In genomic region chrX:154482786-154483185, GRCh38 we compare ENCODE assay signal across 16 cellular contexts. TPM values are rescaled to one million over a fixed set of nuclear protein-coding genes. Genes with fewer than 3 reads are reported as not detected.
DNase-seq lines count a peak whose midpoint lies in the region; ATAC-seq and TF ChIP-seq lines count a peak whose summit lies in the region.
"Had no signal": no experiment of that assay in that cellular context is flagged by ENCODE, and none has a peak within 500 bp of the region (broad histone marks: within the 10 kb centered on the region; RNA-seq: fewer than 3 reads in every experiment).

No MANE protein-coding gene starts in this region.

- TF ChIP-seq POLR2A in gastrocnemius medialis (IDR thresholded peaks at IDR 0.05), result no peak

- no peaks in the 10 kb centered on the region for H4K20me1 ChIP-seq in H9 (ENCODE audit: control insufficient read depth, insufficient read depth, insufficient read length)
- no peaks in the 10 kb centered on the region for H4K20me1 ChIP-seq in OCI-LY7 (ENCODE audit: insufficient read depth, low read length)

- no peak overlapping the region for H4K8ac ChIP-seq in H9 (replicated peaks; ENCODE audit: insufficient read length, low read depth, low read length)

- H2BK20ac ChIP-seq in H9 (ENCODE audit: low read depth, low read length, poor library complexity, severe bottlenecking), result no peak overlapping the region

- no peak overlapping the region for H3K9ac ChIP-seq in H9 (ENCODE audit: extremely low read depth, insufficient read length, low read length)

- H3K9me3 ChIP-seq in H9 (ENCODE audit: control insufficient read depth, low read depth, low read length) (peaks cover 35% of the 10 kb centered on the region), OCI-LY7 (ENCODE audit: low read length) (no peaks in the 10 kb centered on the region), gastrocnemius medialis (no peaks in the 10 kb centered on the region)
- H3K9me3 ChIP-seq: HAP-1 had no signal

- TF ChIP-seq CTCF in H9 (conservative IDR thresholded peaks at IDR 0.05) (no peak), OCI-LY7 (conservative IDR thresholded peaks at IDR 0.05; ENCODE audit: low read length) (no peak), gastrocnemius medialis (IDR thresholded peaks at IDR 0.05 in 4 of 5, conservative IDR thresholded peaks at IDR 0.05 in 1 of 5) (no peak)

- BruUV-seq in OCI-LY7 (replicated peaks; lab: Mats Ljungman, UMichigan), result no TSS peak

- H3K79me2 ChIP-seq in H9 (ENCODE audit: insufficient read depth, low read length) (no peaks in the 10 kb centered on the region), OCI-LY7 (ENCODE audit: insufficient read depth, low read depth, low read length) (peaks cover 16% of the 10 kb centered on the region)

- H3K27me3 ChIP-seq in H9 (ENCODE audit: insufficient read depth, low read length) (no peaks in the 10 kb centered on the region), gastrocnemius medialis (no peaks in the 10 kb centered on the region)

- H3K27ac ChIP-seq in H9 (ENCODE audit: insufficient read length, low read depth, low read length) (no peak overlapping the region), OCI-LY7 (ENCODE audit: low read depth, low read length, poor library complexity, severe bottlenecking) (peak overlapping the region; percentile 58), gastrocnemius medialis (peak overlapping the region in 3 of 4 donors; percentile 50 to 91 (median 57))
- H3K27ac ChIP-seq: PC-9 had no signal

- no peak overlapping the region for H3T11ph ChIP-seq in H9 (ENCODE audit: low read length)

- H3K27me3 Mint-ChIP-seq in H9 (ENCODE audit: low read depth), result peaks cover 10% of the 10 kb centered on the region

- WGBS in H9 (ENCODE audit: extremely low coverage, insufficient read length, low lambda C conversion rate), result no CpG with 5 or more reads among the region's 7 CpGs

- no peaks in the 10 kb centered on the region for H3K9me2 ChIP-seq in OCI-LY7 (ENCODE audit: insufficient read depth, low read length)

- POLR2A ChIA-PET in OCI-LY7 (lab: Charles Lee), result interaction anchor here (3.2 kb wide), 1 partner anchor 7 kb away, joined by 26 read pairs; the partner anchor contains the start of gene SLC10A3

- no peaks in the 10 kb centered on the region; the same call in 1 of the 2 replicates for H3K4me1 ChIP-seq in H9 (ENCODE audit: insufficient read depth, low read length)
- peaks cover 71% of the 10 kb centered on the region for H3K4me1 ChIP-seq in OCI-LY7 (ENCODE audit: insufficient read depth, low read length, poor library complexity, severe bottlenecking)
- peaks cover 17 to 32% of the 10 kb centered on the region in 2 donors for H3K4me1 ChIP-seq in gastrocnemius medialis

- CTCF ChIA-PET in OCI-LY7 (lab: Charles Lee; ENCODE audit: unreplicated experiment), result no interaction called here

- H3K14ac ChIP-seq in H9 (ENCODE audit: insufficient read depth, low read length), result no peak overlapping the region

- H2BK120ac ChIP-seq in H9 (ENCODE audit: low read depth, low read length, poor library complexity, severe bottlenecking), result no peak overlapping the region

- H3K56ac ChIP-seq in H9 (ENCODE audit: insufficient read length, low read depth, low read length), result no peak overlapping the region

- no peak overlapping the region for H3K4me3 Mint-ChIP-seq in H9

- H2BK15ac ChIP-seq in H9 (ENCODE audit: low read depth, low read length), result no peak overlapping the region

- no peak overlapping the region for H4K91ac ChIP-seq in H9 (ENCODE audit: insufficient read length, low read depth, low read length)

- no peak overlapping the region for H3K23ac ChIP-seq in H9 (ENCODE audit: insufficient read length, low read depth, low read length)

- H3K4me3 ChIP-seq in OCI-LY7 (ENCODE audit: low read depth, low read length, poor library complexity, severe bottlenecking) (no peak overlapping the region), gastrocnemius medialis (no peak overlapping the region)
- H3K4me3 ChIP-seq: HAP-1, PC-9 had no signal

- peaks cover 67 to 79% of the 10 kb centered on the region in 2 experiments for H3K9me3 Mint-ChIP-seq in H9

- DNase-seq in H9 (peak; percentile 15), OCI-LY7 (ENCODE audit: low spot score) (no peak), myocyte (ENCODE audit: low read depth) (peak; percentile 49), gastrocnemius medialis (no peak)
- no peak for DNase-seq in activated CD4-positive, alpha-beta T cell treated with anti-CD3 and anti-CD28 coated beads, Interleukin-2, amount 50 U/mL, for 48 hours
- DNase-seq: COR-L47, KG1, NCI-H1417 treated with DMSO at 0.1 percent for 48 hours, NCI-H187 treated with DMSO at 0.1 percent for 48 hours, NCI-H2227 treated with DMSO at 0.1 percent for 48 hours, NCI-H510A treated with DMSO at 0.1 percent for 48 hours, NCI-H774, PC-9 had no signal

- no peak overlapping the region for H4K5ac ChIP-seq in H9 (ENCODE audit: insufficient read length, low read depth, low read length)

- peaks cover 4% of the 10 kb centered on the region for H3K23me2 ChIP-seq in H9 (ENCODE audit: insufficient read length, low read depth, low read length, poor library complexity, severe bottlenecking)

- no peak overlapping the region for H3K27ac Mint-ChIP-seq in H9

- H2BK12ac ChIP-seq in H9 (ENCODE audit: insufficient read length, low read depth, low read length), result no peak overlapping the region

- H3K4me2 ChIP-seq in H9 (ENCODE audit: insufficient read depth, insufficient read length, low read length) (no peak overlapping the region), OCI-LY7 (ENCODE audit: low read length) (peak overlapping the region; percentile 53)
- H3K4me2 ChIP-seq: PC-9 had no signal

- in situ Hi-C loops in gastrocnemius medialis (cut with MboI; ENCODE audit: low sequenced_read_pairs in 4 of 4), result no loop called here

- H3K18ac ChIP-seq in H9 (ENCODE audit: insufficient read length, low read depth, low read length), result no peak overlapping the region

- peaks cover 6 to 15% of the 10 kb centered on the region in 2 experiments for H3K4me1 Mint-ChIP-seq in H9

- no peak overlapping the region for H3K4ac ChIP-seq in H9 (ENCODE audit: low read depth, low read length)

- H2AFZ ChIP-seq in H9 (ENCODE audit: low read length) (no peak overlapping the region), OCI-LY7 (ENCODE audit: low read length) (no peak overlapping the region)
- H2AFZ ChIP-seq: PC-9 had no signal

- ATAC-seq in gastrocnemius medialis, result no peak
- ATAC-seq in GM19351 (IDR thresholded peaks at IDR 0.05; ENCODE audit: unreplicated experiment), result no peak
- ATAC-seq in HG03159 (IDR thresholded peaks at IDR 0.05; ENCODE audit: unreplicated experiment), result no peak

- no peak overlapping the region for H2AK5ac ChIP-seq in H9 (ENCODE audit: insufficient read length, low read length)

- H3K36me3 ChIP-seq in OCI-LY7 (ENCODE audit: insufficient read depth, low read length) (peaks cover 27% of the 10 kb centered on the region), gastrocnemius medialis (no peaks in the 10 kb centered on the region)

- no peak overlapping the region for H2BK5ac ChIP-seq in H9 (ENCODE audit: insufficient read length, low read length)

- H3K36me3 Mint-ChIP-seq in H9 (ENCODE audit: insufficient read depth in 1 of 3, low read depth in 3 of 3), result peaks cover 4 to 18% (median 13%) of the 10 kb centered on the region in 3 experiments

- H3K79me1 ChIP-seq in H9 (ENCODE audit: insufficient read depth, low read depth, low read length, poor library complexity, severe bottlenecking), result no peaks in the 10 kb centered on the region

- intact Hi-C loops in OCI-LY7 (cut with micrococcal nuclease; ENCODE audit: unreplicated experiment) (loop anchor here (5.0 kb wide), 1 partner anchor 70 kb away; the partner anchor contains the start of gene TAFAZZIN), gastrocnemius medialis (cut with DNase I; ENCODE audit: low total_unique reads) (no loop called here)

RNA-seq across cellular contexts. Expression of gene UBL4A, which starts 3.6 kb away (rescaled TPM):
- total RNA-seq in H9 (2021) (30.9 and 35.4 TPM in 2 replicates), OCI-LY7 (2022) (49.4 and 49.7 TPM in 2 replicates), myocyte (39.6 and 65.2 TPM in 2 replicates), gastrocnemius medialis (100 to 1,000 TPM in 1 of 4 donors, 10 to 100 TPM in 3; 54.6 to 116 (median 79.8) TPM)
- 76.0 and 89.9 TPM in 2 replicates for total RNA-seq in OCI-LY7 (2014; rRNA removed; shearing (Covaris generic))
- 39.5 TPM for polyA plus RNA-seq in myocyte (2012)

RNA-seq across cellular contexts. Expression of gene LAGE3, which starts 3.7 kb away (rescaled TPM):
- total RNA-seq in H9 (2021), result 32.1 and 32.5 TPM in 2 replicates
- total RNA-seq in OCI-LY7 (2014; rRNA removed; shearing (Covaris generic)), result 53.2 and 70.1 TPM in 2 replicates
- 31.3 and 40.6 TPM in 2 replicates for total RNA-seq in OCI-LY7 (2022)
- 72.2 and 87.8 TPM in 2 replicates for total RNA-seq in myocyte
- polyA plus RNA-seq in myocyte (2012), result 84.3 TPM
- 10 to 100 TPM; 26.0 to 72.5 (median 29.3) TPM for total RNA-seq in gastrocnemius medialis

RNA-seq across cellular contexts. Expression of gene SLC10A3, which starts 7.6 kb away (rescaled TPM):
- total RNA-seq in H9 (2021), result 8.8 and 9.4 TPM in 2 replicates
- 12.4 and 14.1 TPM in 2 replicates for total RNA-seq in OCI-LY7 (2014; rRNA removed; shearing (Covaris generic))
- total RNA-seq in OCI-LY7 (2022), result 12.7 and 15.6 TPM in 2 replicates
- total RNA-seq in myocyte, result 28.5 and 37.0 TPM in 2 replicates
- polyA plus RNA-seq in myocyte (2012), result 44.3 TPM
- 10 to 100 TPM; 11.8 to 33.3 (median 21.0) TPM for total RNA-seq in gastrocnemius medialis

RNA-seq across cellular contexts. Expression of gene PLXNA3, which starts 24.7 kb away (rescaled TPM):
- total RNA-seq in H9 (2021) (36.3 and 45.5 TPM in 2 replicates), OCI-LY7 (2022) (5.2 and 8.0 TPM in 2 replicates), myocyte (11.3 and 11.7 TPM in 2 replicates), gastrocnemius medialis (10 to 100 TPM in 1 of 4 donors, 1 to 10 TPM in 3; 1.2 to 10.7 (median 2.8) TPM)
- total RNA-seq in OCI-LY7 (2014; rRNA removed; shearing (Covaris generic)), result 0.28 and 5.6 TPM in 2 replicates
- polyA plus RNA-seq in myocyte (2012), result 112 TPM

RNA-seq across cellular contexts. Expression of gene FAM3A, which starts 33.2 kb away (rescaled TPM):
- total RNA-seq in H9 (2021) (21.0 and 22.8 TPM in 2 replicates), OCI-LY7 (2022) (21.9 and 24.6 TPM in 2 replicates), myocyte (57.1 and 64.9 TPM in 2 replicates), gastrocnemius medialis (10 to 100 TPM; 28.3 to 44.5 (median 37.8) TPM)
- total RNA-seq in OCI-LY7 (2014; rRNA removed; shearing (Covaris generic)), result 15.3 and 16.4 TPM in 2 replicates
- 62.2 TPM for polyA plus RNA-seq in myocyte (2012)

Comparison
In these comparisons a context has a peak if more than half of its experiments do, and no peak if none do; other contexts are left out.
1. DNase-seq: peak in H9 (single experiment) and myocyte (single experiment); none in OCI-LY7 (single experiment), gastrocnemius medialis (0 of 2) and activated CD4-positive, alpha-beta T cell treated with anti-CD3 and anti-CD28 coated beads, Interleukin-2, amount 50 U/mL, for 48 hours (0 of 2).